ENCODE assay signal across 16 cellular contexts in genomic region chr7:150989456-150989855, GRCh38. TPM values are rescaled to one million over a fixed set of nuclear protein-coding genes. Genes with fewer than 3 reads are reported as not detected.
DNase-seq lines count a peak whose midpoint lies in the region; ATAC-seq, FAIRE-seq and TF ChIP-seq lines count a peak whose summit lies in the region.
"Had no signal": no experiment of that assay in that cellular context is flagged by ENCODE, and none has a peak within 500 bp of the region (broad histone marks: within the 10 kb centered on the region; RNA-seq: fewer than 3 reads in every experiment).

No MANE protein-coding gene starts in this region.

- DNase-seq in H1 (ENCODE audit: low read depth in 1 of 2, low spot score in 2 of 2) (no peak), gastrocnemius medialis (no peak), OCI-M2 (lab: John Stamatoyannopoulos, UW; ENCODE audit: unreplicated experiment) (no peak)
- DNase-seq: activated CD4-positive, alpha-beta T cell treated with anti-CD3 and anti-CD28 coated beads, Interleukin-2, amount 10 ng/mL, durations not matched to agents 24 days and 14 days; activated T-cell treated with anti-CD3 and anti-CD28 coated beads, Interleukin-2, amount 50 U/mL, for 24 hours; DND-41; small intestine; stimulated activated naive B cell treated with anti-CD40 and anti-IgM and Interleukin-4, amounts not matched to agents 10 μg/mL and 1 μg/mL and 100 μg/mL, for 72 hours; T1000 had no signal

- H3K9ac ChIP-seq in H1 (replicated peaks in 1 of 4; ENCODE audit: extremely low read depth in 1 of 4, low read depth in 3 of 4, low read length in 3 of 4): no peak overlapping the region

- H2BK15ac ChIP-seq in H1 (ENCODE audit: low read length): peak overlapping the region; percentile 25; the same call in 1 of the 2 replicates

- no peak for TF ChIP-seq CTCF in H1 (IDR thresholded peaks at IDR 0.05; ENCODE audit: control extremely low read depth in 1 of 3, insufficient read depth in 1 of 3, low read depth in 1 of 3, low read length in 3 of 3)
- TF ChIP-seq CTCF in gastrocnemius medialis (IDR thresholded peaks at IDR 0.05 in 4 of 5, conservative IDR thresholded peaks at IDR 0.05 in 1 of 5): no peak

- no peaks in the 10 kb centered on the region for H3K36me3 ChIP-seq in H1 (ENCODE audit: control insufficient read depth in 2 of 4, insufficient read depth in 4 of 4, low read length in 3 of 4)
- H3K36me3 ChIP-seq in gastrocnemius medialis: no peaks in the 10 kb centered on the region
- H3K36me3 ChIP-seq: cardiac muscle cell had no signal

- no peak overlapping the region for H4K8ac ChIP-seq in H1 (ENCODE audit: extremely low read depth, insufficient read depth, low read length)

- no peak overlapping the region for H3K14ac ChIP-seq in H1 (ENCODE audit: insufficient read length)

- WGBS in H1 (ENCODE audit: extremely low coverage in 1 of 2, insufficient coverage in 1 of 2, insufficient read length in 1 of 2, insufficient replicate concordance in 2 of 2, low coverage in 1 of 2, low lambda C conversion rate in 2 of 2, missing lambda C conversion rate in 1 of 2), 2 experiments: 81% methylated on average over 7 of the region's 7 CpGs; no CpG with 5 or more reads in 1 of the 2 experiments

- H3K79me2 ChIP-seq in H1 (ENCODE audit: control insufficient read depth in 1 of 2, insufficient read depth in 2 of 2, low read length in 2 of 2): no peaks in the 10 kb centered on the region

- TF ChIP-seq POLR2A in H1 (IDR thresholded peaks at IDR 0.05; ENCODE audit: control extremely low read depth in 1 of 2, low read depth in 2 of 2, low read length in 2 of 2) (no peak), gastrocnemius medialis (IDR thresholded peaks at IDR 0.05) (no peak)

- H4K91ac ChIP-seq in H1 (replicated peaks; ENCODE audit: insufficient read length, low read length): no peak overlapping the region

- 0 out of 4 replicates have a peak overlapping the region, but pooled peaks of 1 of the 2 experiments have one; percentile 4 for H3K4me2 ChIP-seq in H1 (ENCODE audit: insufficient read depth in 1 of 2, low read depth in 2 of 2, low read length in 2 of 2)

- H3K9me3 ChIP-seq in H1 (ENCODE audit: insufficient read depth in 2 of 2, low read depth in 1 of 2, low read length in 1 of 2) (no peaks in the 10 kb centered on the region), gastrocnemius medialis (no peaks in the 10 kb centered on the region)

- FAIRE-seq in H1 (lab: Jason Lieb, UNC): no peak
- FAIRE-seq: small intestine had no signal

- no peak overlapping the region for H3K4ac ChIP-seq in H1 (replicated peaks; ENCODE audit: insufficient read length, low read depth, low read length)

- no peak overlapping the region for H3K23ac ChIP-seq in H1 (ENCODE audit: insufficient read length)

- in situ Hi-C loops in gastrocnemius medialis (cut with MboI; ENCODE audit: low sequenced_read_pairs in 4 of 4): loop anchor here (5.0 to 25.0 kb wide), 4 partner anchors 85 to 202 kb away; no protein-coding TSS in a partner anchor

- H3K27me3 ChIP-seq in H1 (replicated peaks in 1 of 4; ENCODE audit: control insufficient read depth in 3 of 4, extremely low read depth in 1 of 4, insufficient read depth in 3 of 4, low read length in 3 of 4) (no peaks in the 10 kb centered on the region), gastrocnemius medialis (peaks cover 0 to 3% (median 0%) of the 10 kb centered on the region in 3 donors)
- H3K27me3 ChIP-seq: cardiac muscle cell had no signal

- no peak overlapping the region for H3K56ac ChIP-seq in H1 (replicated peaks; ENCODE audit: insufficient read length, low read depth, low read length)

- H3K27ac ChIP-seq in H1 (ENCODE audit: low read depth, low read length) (no peak overlapping the region), gastrocnemius medialis (peak overlapping the region in 3 of 4 donors; percentile 34 to 57 (median 35))
- H3K27ac ChIP-seq: C4-2B, cardiac muscle cell had no signal

- H3K4me3 ChIP-seq in H1 (ENCODE audit: extremely low read depth in 1 of 4, insufficient read depth in 2 of 4, low read depth in 3 of 4, low read length in 4 of 4) (no peak overlapping the region), gastrocnemius medialis (no peak overlapping the region)
- H3K4me3 ChIP-seq: cardiac muscle cell, mucosa of descending colon had no signal

- intact Hi-C loops in gastrocnemius medialis (cut with DNase I; ENCODE audit: low total_unique reads): loop anchor here (10.0 kb wide), 1 partner anchor 215 kb away; no protein-coding TSS in a partner anchor

- peak overlapping the region; percentile 82; the same call in 1 of the 2 replicates for H2BK12ac ChIP-seq in H1 (ENCODE audit: low read depth, low read length)

- no peak overlapping the region for H2BK120ac ChIP-seq in H1 (replicated peaks; ENCODE audit: low read depth, low read length)

- no peak for TF ChIP-seq EP300 in H1 (IDR thresholded peaks at IDR 0.05; ENCODE audit: borderline replicate concordance in 1 of 2, low read depth in 2 of 2, low read length in 2 of 2)

- no peaks in the 10 kb centered on the region for H3K79me1 ChIP-seq in H1 (ENCODE audit: low read depth, low read length)

- H2BK5ac ChIP-seq in H1 (ENCODE audit: low read depth, low read length): peak overlapping the region; percentile 27; the same call in 1 of the 2 replicates

- H2AK5ac ChIP-seq in H1 (ENCODE audit: low read depth, low read length): 0 out of 2 replicates have a peak overlapping the region, but pooled peaks have one; percentile 54

- ATAC-seq in SK-N-SH treated with all-trans-retinoic acid at 6 μM for 48 hours: peak; percentile 9; the same call in 1 of the 3 replicates
- no peak for ATAC-seq in gastrocnemius medialis
- ATAC-seq in HG03571 (IDR thresholded peaks at IDR 0.05; ENCODE audit: unreplicated experiment): no peak
- ATAC-seq: stimulated activated naive B cell treated with anti-CD40 and anti-IgM and Interleukin-4, amounts not matched to agents 10 μg/mL and 1 μg/mL and 100 μg/mL, for 72 hours had no signal

- no peak for TF ChIP-seq RAD21 in H1 (IDR thresholded peaks at IDR 0.05 in 1 of 2, conservative IDR thresholded peaks at IDR 0.05 in 1 of 2; ENCODE audit: low read depth in 2 of 2, low read length in 2 of 2)

- H4K20me1 ChIP-seq in H1 (replicated peaks in 1 of 2; ENCODE audit: control insufficient read depth in 1 of 2, insufficient read depth in 2 of 2, low read length in 2 of 2): peaks cover 0 to 2% of the 10 kb centered on the region in 2 experiments

- CTCF ChIA-PET in H1 (lab: Charles Lee; ENCODE audit: partially characterized antibody): interaction anchor here (0.6 to 7.6 kb wide), 25 partner anchors 9 to 211 kb away, joined by 3 to 142 read pairs (median 5); no protein-coding TSS in a partner anchor

- POLR2A ChIA-PET in H1 (lab: Charles Lee; ENCODE audit: partially characterized antibody): interaction anchor here (0.6 to 1.4 kb wide), 5 partner anchors 11 to 89 kb away, joined by 3 read pairs; no protein-coding TSS in a partner anchor

- H3K4me1 ChIP-seq in H1 (replicated peaks in 1 of 4; ENCODE audit: control insufficient read depth in 3 of 4, insufficient read depth in 4 of 4, low read length in 3 of 4) (peaks cover 4 to 18% (median 13%) of the 10 kb centered on the region in 4 experiments), gastrocnemius medialis (peaks cover 0 to 7% of the 10 kb centered on the region in 2 donors)

- no peak overlapping the region for H2AFZ ChIP-seq in H1 (ENCODE audit: low read length)

- no peaks in the 10 kb centered on the region for H3K23me2 ChIP-seq in H1 (ENCODE audit: low read depth, low read length)

- peak overlapping the region; percentile 13; the same call in 1 of the 2 replicates for H2BK20ac ChIP-seq in H1 (ENCODE audit: low read length)

- H4K5ac ChIP-seq in H1 (ENCODE audit: insufficient read length, low read depth, low read length): no peak overlapping the region

- no peak overlapping the region for H3K18ac ChIP-seq in H1 (ENCODE audit: extremely low read depth, low read length)

RNA-seq across cellular contexts. Expression of gene NOS3, which starts 1.4 kb away (rescaled TPM):
- total RNA-seq in H1 (2021; fragmentation: NEBNext Ultra II Directional; extraction: Animal tissue kit (Norgen Biotek cat#: 25700)): 4.4 and 4.7 TPM in 2 replicates
- 16.2 and 20.9 TPM in 2 replicates for polyA plus RNA-seq in H1 (2011; rRNA removed)
- polyA plus RNA-seq in H1 (2011; cell fraction: cytosol; rRNA removed): 8.1 TPM
- polyA plus RNA-seq in H1 (2011; cell fraction: nucleus; rRNA removed): 12.6 TPM
- 4.2 to 10.6 TPM (median 8.1 TPM) in 4 replicates for polyA plus RNA-seq in H1 (2012, experiment 1 of 2)
- 5.2 TPM for polyA plus RNA-seq in H1 (2012, experiment 2 of 2)
- polyA plus RNA-seq in H1 (2013, experiment 1 of 2): 4.2 TPM
- polyA plus RNA-seq in H1 (2013, experiment 2 of 2): 3.5 TPM
- polyA minus RNA-seq in H1 (2011; rRNA and poly(A)+ RNA removed): 5.4 and 6.9 TPM in 2 replicates
- polyA minus RNA-seq in H1 (2011; cell fraction: cytosol; rRNA and poly(A)+ RNA removed): 7.7 TPM
- 10.1 TPM for polyA minus RNA-seq in H1 (2011; cell fraction: nucleus; rRNA and poly(A)+ RNA removed)
- total RNA-seq in gastrocnemius medialis: 10 to 100 TPM in 1 of 4 donors, 1 to 10 TPM in 3; 1.4 to 10.8 (median 4.2) TPM
- total RNA-seq: LHCN-M2 had no signal

RNA-seq across cellular contexts. Expression of gene KCNH2, which starts 11.3 kb away (rescaled TPM):
- 7.7 and 8.0 TPM in 2 replicates for total RNA-seq in H1 (2021; fragmentation: NEBNext Ultra II Directional; extraction: Animal tissue kit (Norgen Biotek cat#: 25700))
- 15.0 and 20.5 TPM in 2 replicates for polyA plus RNA-seq in H1 (2011; rRNA removed)
- polyA plus RNA-seq in H1 (2011; cell fraction: cytosol; rRNA removed): 13.4 TPM
- polyA plus RNA-seq in H1 (2011; cell fraction: nucleus; rRNA removed): 23.6 TPM
- 5.5 to 12.1 TPM (median 10.4 TPM) in 4 replicates for polyA plus RNA-seq in H1 (2012, experiment 1 of 2)
- polyA plus RNA-seq in H1 (2012, experiment 2 of 2): 7.6 TPM
- 7.6 TPM for polyA plus RNA-seq in H1 (2013, experiment 1 of 2)
- 7.2 TPM for polyA plus RNA-seq in H1 (2013, experiment 2 of 2)
- polyA minus RNA-seq in H1 (2011; rRNA and poly(A)+ RNA removed): 8.9 and 10.2 TPM in 2 replicates
- polyA minus RNA-seq in H1 (2011; cell fraction: cytosol; rRNA and poly(A)+ RNA removed): 9.5 TPM
- 7.0 TPM for polyA minus RNA-seq in H1 (2011; cell fraction: nucleus; rRNA and poly(A)+ RNA removed)
- under 1 TPM in 3 of 4 donors, not detected in 1; 0.19 to 1.00 (median 0.46) TPM for total RNA-seq in gastrocnemius medialis
- total RNA-seq: osteocyte had no signal

RNA-seq across cellular contexts. Expression of gene ATG9B, which starts 34.8 kb away (rescaled TPM):
- total RNA-seq in H1 (2021; fragmentation: NEBNext Ultra II Directional; extraction: Animal tissue kit (Norgen Biotek cat#: 25700)): 2.3 and 2.6 TPM in 2 replicates
- polyA plus RNA-seq in H1 (2011; rRNA removed): 1.4 and 2.7 TPM in 2 replicates
- 2.7 TPM for polyA plus RNA-seq in H1 (2011; cell fraction: cytosol; rRNA removed)
- polyA plus RNA-seq in H1 (2011; cell fraction: nucleus; rRNA removed): 6.4 TPM
- polyA plus RNA-seq in H1 (2012, experiment 1 of 2): 2.7 to 4.3 TPM (median 3.1 TPM) in 4 replicates
- 0.79 TPM for polyA plus RNA-seq in H1 (2012, experiment 2 of 2)
- polyA plus RNA-seq in H1 (2013, experiment 1 of 2): 1.7 TPM
- 1.8 TPM for polyA plus RNA-seq in H1 (2013, experiment 2 of 2)
- polyA minus RNA-seq in H1 (2011; rRNA and poly(A)+ RNA removed): 0.19 and 0.51 TPM in 2 replicates
- polyA minus RNA-seq in H1 (2011; cell fraction: cytosol; rRNA and poly(A)+ RNA removed): 0.88 TPM
- 0.60 TPM for polyA minus RNA-seq in H1 (2011; cell fraction: nucleus; rRNA and poly(A)+ RNA removed)
- under 1 TPM in 1 of 4 donors, not detected in 3; 0.31 TPM for total RNA-seq in gastrocnemius medialis

RNA-seq across cellular contexts. Expression of gene ABCB8, which starts 38.8 kb away (rescaled TPM):
- total RNA-seq in H1 (2021; fragmentation: NEBNext Ultra II Directional; extraction: Animal tissue kit (Norgen Biotek cat#: 25700)): 22.2 and 27.0 TPM in 2 replicates
- 17.7 and 26.0 TPM in 2 replicates for polyA plus RNA-seq in H1 (2011; rRNA removed)
- polyA plus RNA-seq in H1 (2011; cell fraction: cytosol; rRNA removed): 16.7 TPM
- 52.2 TPM for polyA plus RNA-seq in H1 (2011; cell fraction: nucleus; rRNA removed)
- polyA plus RNA-seq in H1 (2012, experiment 1 of 2): 14.8 to 21.8 TPM (median 19.6 TPM) in 4 replicates
- polyA plus RNA-seq in H1 (2012, experiment 2 of 2): 15.8 TPM
- polyA plus RNA-seq in H1 (2013, experiment 1 of 2): 16.5 TPM
- polyA plus RNA-seq in H1 (2013, experiment 2 of 2): 15.7 TPM
- polyA minus RNA-seq in H1 (2011; rRNA and poly(A)+ RNA removed): 17.2 and 19.5 TPM in 2 replicates
- 12.2 TPM for polyA minus RNA-seq in H1 (2011; cell fraction: cytosol; rRNA and poly(A)+ RNA removed)
- 28.9 TPM for polyA minus RNA-seq in H1 (2011; cell fraction: nucleus; rRNA and poly(A)+ RNA removed)
- total RNA-seq in gastrocnemius medialis: 10 to 100 TPM; 10.4 to 25.7 (median 16.2) TPM

RNA-seq across cellular contexts. Expression of gene ASIC3, which starts 58.9 kb away (rescaled TPM):
- 1.4 and 1.9 TPM in 2 replicates for total RNA-seq in H1 (2021; fragmentation: NEBNext Ultra II Directional; extraction: Animal tissue kit (Norgen Biotek cat#: 25700))
- 1.6 and 4.3 TPM in 2 replicates for polyA plus RNA-seq in H1 (2011; rRNA removed)
- 2.6 TPM for polyA plus RNA-seq in H1 (2011; cell fraction: cytosol; rRNA removed)
- 17.4 TPM for polyA plus RNA-seq in H1 (2011; cell fraction: nucleus; rRNA removed)
- 3.1 to 5.6 TPM (median 4.2 TPM) in 4 replicates for polyA plus RNA-seq in H1 (2012, experiment 1 of 2)
- 2.4 TPM for polyA plus RNA-seq in H1 (2012, experiment 2 of 2)
- 0.87 TPM for polyA plus RNA-seq in H1 (2013, experiment 1 of 2)
- 0.74 TPM for polyA plus RNA-seq in H1 (2013, experiment 2 of 2)
- 0.27 and 0.88 TPM in 2 replicates for polyA minus RNA-seq in H1 (2011; rRNA and poly(A)+ RNA removed)
- 0.73 TPM for polyA minus RNA-seq in H1 (2011; cell fraction: cytosol; rRNA and poly(A)+ RNA removed)
- polyA minus RNA-seq in H1 (2011; cell fraction: nucleus; rRNA and poly(A)+ RNA removed): 2.1 TPM
- 10 to 100 TPM in 1 of 4 donors, 1 to 10 TPM in 2, under 1 TPM in 1; 0.72 to 11.0 (median 2.5) TPM for total RNA-seq in gastrocnemius medialis
